ENCODE assay signal across 8 cellular contexts in genomic region chr2:238060542-238061309, GRCh38. TPM values are rescaled to one million over a fixed set of nuclear protein-coding genes. Genes with fewer than 3 reads are reported as not detected.
A peak's percentile ranks its signal among the peaks of the same experiment; 100 is the strongest.
DNase-seq lines count a peak whose midpoint lies in the region; ATAC-seq and TF ChIP-seq lines count a peak whose summit lies in the region.

Gene SCLY, plus strand, starts transcription at chr2:238061001. Its CDS starts 54 bp downstream, at chr2:238061055.

- peak within 1 kb of the TSS; percentile 74 to 94 (median 90) for H3K27ac ChIP-seq in spleen

- ATAC-seq in GM18907 (IDR thresholded peaks at IDR 0.05; ENCODE audit: unreplicated experiment) (peak; percentile 94), HG03159 (IDR thresholded peaks at IDR 0.05; ENCODE audit: unreplicated experiment) (peak; percentile 96), WTC11 (peak; percentile 96)

- peaks cover 0 to 18% (median 7%) of the 10 kb centered on the region in 6 donors for H3K36me3 ChIP-seq in spleen

- H3K27me3 Mint-ChIP-seq in WTC11 (ENCODE audit: low read depth) (no peaks in the 10 kb centered on the region), immature natural killer cell (ENCODE audit: low read depth in 3 of 3) (peaks cover 2 to 14% (median 7%) of the 10 kb centered on the region in 3 donors)

- 0 to 1% (median 0%) methylated on average over 22 to 97 of the region's 97 CpGs for WGBS in spleen, 5 donors

- H3K9me3 Mint-ChIP-seq in WTC11 (peaks cover 8% of the 10 kb centered on the region), immature natural killer cell (no peaks in the 10 kb centered on the region)

- H3K9me3 ChIP-seq in spleen = no peaks in the 10 kb centered on the region

- H3K27ac Mint-ChIP-seq in WTC11 = peak within 1 kb of the TSS; percentile 96
- peak within 1 kb of the TSS; percentile 84 to 93 (median 90) for H3K27ac Mint-ChIP-seq in immature natural killer cell

- CTCF ChIA-PET in AG04449 (lab: Yijun Ruan, JAX) (interaction anchor here (1.5 to 2.0 kb wide), 2 partner anchors 12 to 548 kb away, joined by 3 to 8 read pairs; no protein-coding TSS in a partner anchor), WTC11 (lab: Charles Lee) (interaction anchor here (0.5 to 1.7 kb wide), 8 partner anchors 30 to 202 kb away, joined by 3 to 9 read pairs (median 4); no protein-coding TSS in a partner anchor)

- intact Hi-C loops in spleen (cut with DNase I; ENCODE audit: low total_unique reads) = no loop called here

- H3K36me3 Mint-ChIP-seq in WTC11 (peaks cover 21% of the 10 kb centered on the region), immature natural killer cell (peaks cover 6 to 9% (median 8%) of the 10 kb centered on the region in 3 donors)

- TF ChIP-seq CTCF in AG04449 (IDR thresholded peaks at IDR 0.05; ENCODE audit: insufficient read depth, low read length, missing control alignments) = no peak
- TF ChIP-seq CTCF in WTC11 (IDR thresholded peaks at IDR 0.05) = no peak
- no peak for TF ChIP-seq CTCF in cardiac fibroblast (IDR thresholded peaks at IDR 0.05; ENCODE audit: low read depth, low read length)
- peak in 5 of 11 experiments; percentile 6 to 57 (median 42) for TF ChIP-seq CTCF in spleen (IDR thresholded peaks at IDR 0.05 in 8 of 11, conservative IDR thresholded peaks at IDR 0.05 in 3 of 11)

- peak within 1 kb of the TSS; percentile 89 for H3K4me3 Mint-ChIP-seq in WTC11
- H3K4me3 Mint-ChIP-seq in immature natural killer cell = peak within 1 kb of the TSS; percentile 87 to 97 (median 91)

- TF ChIP-seq POLR2A in spleen (IDR thresholded peaks at IDR 0.05) = peak; percentile 37 to 66 (median 52)

- peaks cover 33% of the 10 kb centered on the region for H3K4me1 Mint-ChIP-seq in WTC11
- peaks cover 29 to 48% of the 10 kb centered on the region in 2 donors for H3K4me1 Mint-ChIP-seq in immature natural killer cell

- peaks cover 0 to 13% (median 0%) of the 10 kb centered on the region in 7 donors for H3K27me3 ChIP-seq in spleen (replicated peaks in 1 of 7)

- POLR2A ChIA-PET in AG04449 (lab: Yijun Ruan, JAX) (interaction anchor here (0.5 to 1.2 kb wide), 4 partner anchors 9 to 226 kb away, joined by 3 to 7 read pairs (median 3); no protein-coding TSS in a partner anchor), WTC11 (lab: Charles Lee) (interaction anchor here (0.6 to 1.0 kb wide), 6 partner anchors 9 to 333 kb away, joined by 3 to 4 read pairs (median 3); no protein-coding TSS in a partner anchor)

- peak within 1 kb of the TSS; percentile 81 for H3K4me3 ChIP-seq in AG04449 (ENCODE audit: low read depth, low read length)
- peak within 1 kb of the TSS; percentile 85 to 90 for H3K4me3 ChIP-seq in cardiac fibroblast (replicated peaks in 1 of 2; ENCODE audit: low read depth in 2 of 2, low read length in 2 of 2)
- H3K4me3 ChIP-seq in spleen = peak within 1 kb of the TSS; percentile 82 to 97 (median 94)

- peaks cover 0 to 30% (median 21%) of the 10 kb centered on the region in 6 donors for H3K4me1 ChIP-seq in spleen

- DNase-seq in AG04449 (ENCODE audit: low read depth, low spot score) (peak; percentile 66), NCI-H226 (peak; percentile 98), WTC11 (ENCODE audit: low spot score) (peak; percentile 96), cardiac fibroblast (ENCODE audit: low read depth in 2 of 2) (peak; percentile 97 to 99), immature natural killer cell (peak; percentile 94 to 97 (median 95)), spleen (peak; percentile 99)

TF ChIP-seq in WTC11, 78 proteins besides CTCF, POLR2A, EP300 and RAD21 (continues in another document):
- TF ChIP-seq ERG (CRISPR knock-in tag; IDR thresholded peaks at IDR 0.05) = no peak
- TF ChIP-seq ZBTB43 (CRISPR knock-in tag; IDR thresholded peaks at IDR 0.05) = peak; percentile 59; the same call in 1 of the 2 replicates
- TF ChIP-seq AR (CRISPR knock-in tag; IDR thresholded peaks at IDR 0.05) = no peak
- no peak for TF ChIP-seq ZNF425 (CRISPR knock-in tag; conservative IDR thresholded peaks at IDR 0.05)
- 0 out of 2 replicates have a peak, but pooled peaks have one; percentile 54 for TF ChIP-seq PREB (CRISPR knock-in tag; IDR thresholded peaks at IDR 0.05; ENCODE audit: borderline replicate concordance)
- TF ChIP-seq ZBTB21 (CRISPR knock-in tag; IDR thresholded peaks at IDR 0.05; ENCODE audit: borderline replicate concordance) = peak; percentile 65; the same call in 1 of the 2 replicates
- TF ChIP-seq FOXK1 (CRISPR knock-in tag; IDR thresholded peaks at IDR 0.05) = peak; percentile 60
- TF ChIP-seq TCF7 (CRISPR knock-in tag; IDR thresholded peaks at IDR 0.05; ENCODE audit: low read depth) = no peak
- TF ChIP-seq RELA (CRISPR knock-in tag; IDR thresholded peaks at IDR 0.05; ENCODE audit: borderline replicate concordance) = 0 out of 2 replicates have a peak, but pooled peaks have one; percentile 65
- TF ChIP-seq GRHL2 (CRISPR knock-in tag; IDR thresholded peaks at IDR 0.05; ENCODE audit: insufficient replicate concordance, severe bottlenecking) = no peak

RNA-seq across cellular contexts. Expression of gene SCLY, which starts in this region (rescaled TPM):
- total RNA-seq in WTC11 (2021) = 68.4 to 70.2 TPM (median 69.6 TPM) in 3 replicates
- polyA plus RNA-seq in immature natural killer cell = 10 to 100 TPM; 12.1 to 15.8 (median 12.8) TPM
- 10 to 100 TPM; 13.5 to 22.7 (median 17.5) TPM for total RNA-seq in spleen
- 1 to 10 TPM; 5.8 to 10.0 (median 6.7) TPM for polyA plus RNA-seq in spleen

Comparison
In these comparisons a context has a peak if more than half of its experiments do, and no peak if none do; other contexts are left out.
1. Peak in every context shown above with its lines: DNase-seq, ATAC-seq, H3K4me3 ChIP-seq and H3K27ac ChIP-seq.